ENCODE assay signal across 8 cellular contexts in genomic region chr1:247331526-247332214, GRCh38. TPM values are rescaled to one million over a fixed set of nuclear protein-coding genes. Genes with fewer than 3 reads are reported as not detected.
A peak's percentile ranks its signal among the peaks of the same experiment; 100 is the strongest.
DNase-seq lines count a peak whose midpoint lies in the region; ATAC-seq and TF ChIP-seq lines count a peak whose summit lies in the region.

Gene ZNF496 (minus strand): TSS chr1:247331867. CDS start chr1:247329578, 2,289 bp downstream.

- H3K36me3 ChIP-seq in mucosa of descending colon (ENCODE audit: low read depth), result no peaks in the 10 kb centered on the region

- H3K4me3 ChIP-seq in mucosa of descending colon, result peak within 1 kb of the TSS; percentile 94

- peak; percentile 84 for DNase-seq in Caki2 (ENCODE audit: low read depth)
- peak; percentile 73 for DNase-seq in HT-29 (ENCODE audit: low spot score)
- peak; percentile 37 to 73 for DNase-seq in NOMO-1 (lab: John Stamatoyannopoulos, UW; ENCODE audit: unreplicated experiment in 2 of 2)
- DNase-seq in activated T-cell treated with anti-CD3 and anti-CD28 coated beads for 24 hours (ENCODE audit: low read depth), result peak; percentile 43
- DNase-seq in epithelial cell of prostate (ENCODE audit: low read depth, low spot score), result no peak
- peak; percentile 78 to 85 (median 84) for DNase-seq in mucosa of descending colon
- DNase-seq in stimulated activated CD8-positive, alpha-beta memory T cell treated with anti-CD3 and anti-CD28 coated beads, Interleukin-7, amount 100 ng/mL, for 24 hours (ENCODE audit: low read depth), result peak; percentile 38

- no peak for TF ChIP-seq CTCF in mucosa of descending colon (IDR thresholded peaks at IDR 0.05)

- peaks cover 15% of the 10 kb centered on the region for H3K4me1 ChIP-seq in mucosa of descending colon (ENCODE audit: low read depth)

- in situ Hi-C loops in Caki2 (cut with HindIII; ENCODE audit: low pct_unique_long_range_greater_than_20kb, low sequenced_read_pairs), result no loop called here

- intact Hi-C loops in mucosa of descending colon (cut with DNase I, micrococcal nuclease), result no loop called here

- H3K9me3 ChIP-seq in mucosa of descending colon, result no peaks in the 10 kb centered on the region

- peak within 1 kb of the TSS; percentile 78 for H3K27ac ChIP-seq in epithelial cell of prostate

- ATAC-seq in GM21360 (IDR thresholded peaks at IDR 0.05; ENCODE audit: unreplicated experiment), result peak; percentile 56
- ATAC-seq in mucosa of descending colon, result peak; percentile 81

RNA-seq across cellular contexts. Expression of gene ZNF496, which starts in this region (rescaled TPM):
- total RNA-seq in Caki2 (2014; rRNA removed; shearing (Covaris generic); ENCODE audit: low replicate concordance), result 30.9 and 47.0 TPM in 2 replicates
- 34.3 and 37.7 TPM in 2 replicates for total RNA-seq in HT-29 (2014; rRNA removed; shearing (Covaris generic))
- 10 to 100 TPM; 13.3 to 26.5 (median 18.0) TPM for total RNA-seq in mucosa of descending colon
